3 cellular contexts compared by ENCODE assay signal in the genomic region with DNA sequence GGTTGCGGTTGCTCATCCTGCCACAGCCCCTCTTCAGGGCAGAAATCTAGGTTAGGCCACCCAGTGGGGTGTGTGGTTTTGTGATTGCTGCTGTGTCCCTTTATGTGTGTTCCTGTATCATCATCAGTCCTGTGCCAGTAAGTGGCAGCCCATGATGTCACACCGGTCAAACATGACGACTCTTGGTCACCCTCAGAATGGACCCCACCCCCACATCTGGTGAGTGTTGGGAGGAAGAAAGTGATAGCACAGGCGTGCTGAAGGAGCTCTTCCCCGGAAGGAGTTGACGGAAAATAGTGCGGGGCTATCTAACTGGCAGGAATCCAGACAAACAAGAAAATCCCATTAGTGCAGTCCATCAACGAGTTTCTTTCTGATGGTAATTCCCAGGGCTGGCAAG.
TF ChIP-seq lines count a peak whose summit lies in the region.

No MANE protein-coding gene starts in this region.

TF ChIP-seq in SK-N-SH, 30 proteins besides CTCF, POLR2A, EP300 and RAD21 (continued from another document):
- TF ChIP-seq, protein P1, sequence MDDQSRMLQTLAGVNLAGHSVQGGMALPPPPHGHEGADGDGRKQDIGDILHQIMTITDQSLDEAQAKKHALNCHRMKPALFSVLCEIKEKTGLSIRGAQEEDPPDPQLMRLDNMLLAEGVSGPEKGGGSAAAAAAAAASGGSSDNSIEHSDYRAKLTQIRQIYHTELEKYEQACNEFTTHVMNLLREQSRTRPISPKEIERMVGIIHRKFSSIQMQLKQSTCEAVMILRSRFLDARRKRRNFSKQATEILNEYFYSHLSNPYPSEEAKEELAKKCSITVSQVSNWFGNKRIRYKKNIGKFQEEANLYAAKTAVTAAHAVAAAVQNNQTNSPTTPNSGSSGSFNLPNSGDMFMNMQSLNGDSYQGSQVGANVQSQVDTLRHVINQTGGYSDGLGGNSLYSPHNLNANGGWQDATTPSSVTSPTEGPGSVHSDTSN (IDR thresholded peaks at IDR 0.05): no peak
- no peak for TF ChIP-seq YY1 (IDR thresholded peaks at IDR 0.05; ENCODE audit: low read depth)
- no peak for TF ChIP-seq MAX (IDR thresholded peaks at IDR 0.05; ENCODE audit: low read depth)
- no peak for TF ChIP-seq TCF12 (IDR thresholded peaks at IDR 0.05)
- TF ChIP-seq POLR2AphosphoS5 (IDR thresholded peaks at IDR 0.05; ENCODE audit: low read depth, low read length): no peak
- TF ChIP-seq RFX5 (IDR thresholded peaks at IDR 0.05; ENCODE audit: low read length): no peak
TF ChIP-seq in SK-N-SH: peak in this region for 0.

TF ChIP-seq in SK-N-SH treated with all-trans-retinoic acid at 6 μM for 48 hours, 23 proteins besides CTCF, POLR2A, EP300 and RAD21 (continued from another document):
- TF ChIP-seq PATZ1 (CRISPR knock-in tag; IDR thresholded peaks at IDR 0.05; ENCODE audit: borderline replicate concordance) (no peak), BACH2 (CRISPR knock-in tag; IDR thresholded peaks at IDR 0.05; ENCODE audit: borderline replicate concordance) (no peak), ISL1 (CRISPR knock-in tag; IDR thresholded peaks at IDR 0.05) (no peak), TSHZ2 (CRISPR knock-in tag; IDR thresholded peaks at IDR 0.05) (no peak), RARB (CRISPR knock-in tag; IDR thresholded peaks at IDR 0.05) (no peak), TCF4 (CRISPR knock-in tag; IDR thresholded peaks at IDR 0.05; ENCODE audit: borderline replicate concordance) (no peak), ZFP30 (CRISPR knock-in tag; IDR thresholded peaks at IDR 0.05) (no peak), ZFP3 (CRISPR knock-in tag; IDR thresholded peaks at IDR 0.05) (no peak), TOX (CRISPR knock-in tag; IDR thresholded peaks at IDR 0.05; ENCODE audit: borderline replicate concordance) (no peak), SNAI2 (CRISPR knock-in tag; IDR thresholded peaks at IDR 0.05) (no peak)
- TF ChIP-seq, protein P2, sequence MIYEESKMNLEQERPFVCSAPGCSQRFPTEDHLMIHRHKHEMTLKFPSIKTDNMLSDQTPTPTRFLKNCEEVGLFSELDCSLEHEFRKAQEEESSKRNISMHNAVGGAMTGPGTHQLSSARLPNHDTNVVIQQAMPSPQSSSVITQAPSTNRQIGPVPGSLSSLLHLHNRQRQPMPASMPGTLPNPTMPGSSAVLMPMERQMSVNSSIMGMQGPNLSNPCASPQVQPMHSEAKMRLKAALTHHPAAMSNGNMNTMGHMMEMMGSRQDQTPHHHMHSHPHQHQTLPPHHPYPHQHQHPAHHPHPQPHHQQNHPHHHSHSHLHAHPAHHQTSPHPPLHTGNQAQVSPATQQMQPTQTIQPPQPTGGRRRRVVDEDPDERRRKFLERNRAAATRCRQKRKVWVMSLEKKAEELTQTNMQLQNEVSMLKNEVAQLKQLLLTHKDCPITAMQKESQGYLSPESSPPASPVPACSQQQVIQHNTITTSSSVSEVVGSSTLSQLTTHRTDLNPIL (CRISPR knock-in tag; IDR thresholded peaks at IDR 0.05; ENCODE audit: low read depth): no peak
- TF ChIP-seq, protein P3, sequence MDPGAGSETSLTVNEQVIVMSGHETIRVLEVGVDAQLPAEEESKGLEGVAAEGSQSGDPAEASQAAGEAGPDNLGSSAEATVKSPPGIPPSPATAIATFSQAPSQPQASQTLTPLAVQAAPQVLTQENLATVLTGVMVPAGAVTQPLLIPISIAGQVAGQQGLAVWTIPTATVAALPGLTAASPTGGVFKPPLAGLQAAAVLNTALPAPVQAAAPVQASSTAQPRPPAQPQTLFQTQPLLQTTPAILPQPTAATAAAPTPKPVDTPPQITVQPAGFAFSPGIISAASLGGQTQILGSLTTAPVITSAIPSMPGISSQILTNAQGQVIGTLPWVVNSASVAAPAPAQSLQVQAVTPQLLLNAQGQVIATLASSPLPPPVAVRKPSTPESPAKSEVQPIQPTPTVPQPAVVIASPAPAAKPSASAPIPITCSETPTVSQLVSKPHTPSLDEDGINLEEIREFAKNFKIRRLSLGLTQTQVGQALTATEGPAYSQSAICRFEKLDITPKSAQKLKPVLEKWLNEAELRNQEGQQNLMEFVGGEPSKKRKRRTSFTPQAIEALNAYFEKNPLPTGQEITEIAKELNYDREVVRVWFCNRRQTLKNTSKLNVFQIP (CRISPR knock-in tag; IDR thresholded peaks at IDR 0.05; ENCODE audit: borderline replicate concordance, low read depth): no peak
TF ChIP-seq in SK-N-SH treated with all-trans-retinoic acid at 6 μM for 48 hours: peak in this region for 0.

TF ChIP-seq in WTC11, 78 proteins besides CTCF, POLR2A, EP300 and RAD21 (continued from another document and continues in another):
- TF ChIP-seq, protein P4, sequence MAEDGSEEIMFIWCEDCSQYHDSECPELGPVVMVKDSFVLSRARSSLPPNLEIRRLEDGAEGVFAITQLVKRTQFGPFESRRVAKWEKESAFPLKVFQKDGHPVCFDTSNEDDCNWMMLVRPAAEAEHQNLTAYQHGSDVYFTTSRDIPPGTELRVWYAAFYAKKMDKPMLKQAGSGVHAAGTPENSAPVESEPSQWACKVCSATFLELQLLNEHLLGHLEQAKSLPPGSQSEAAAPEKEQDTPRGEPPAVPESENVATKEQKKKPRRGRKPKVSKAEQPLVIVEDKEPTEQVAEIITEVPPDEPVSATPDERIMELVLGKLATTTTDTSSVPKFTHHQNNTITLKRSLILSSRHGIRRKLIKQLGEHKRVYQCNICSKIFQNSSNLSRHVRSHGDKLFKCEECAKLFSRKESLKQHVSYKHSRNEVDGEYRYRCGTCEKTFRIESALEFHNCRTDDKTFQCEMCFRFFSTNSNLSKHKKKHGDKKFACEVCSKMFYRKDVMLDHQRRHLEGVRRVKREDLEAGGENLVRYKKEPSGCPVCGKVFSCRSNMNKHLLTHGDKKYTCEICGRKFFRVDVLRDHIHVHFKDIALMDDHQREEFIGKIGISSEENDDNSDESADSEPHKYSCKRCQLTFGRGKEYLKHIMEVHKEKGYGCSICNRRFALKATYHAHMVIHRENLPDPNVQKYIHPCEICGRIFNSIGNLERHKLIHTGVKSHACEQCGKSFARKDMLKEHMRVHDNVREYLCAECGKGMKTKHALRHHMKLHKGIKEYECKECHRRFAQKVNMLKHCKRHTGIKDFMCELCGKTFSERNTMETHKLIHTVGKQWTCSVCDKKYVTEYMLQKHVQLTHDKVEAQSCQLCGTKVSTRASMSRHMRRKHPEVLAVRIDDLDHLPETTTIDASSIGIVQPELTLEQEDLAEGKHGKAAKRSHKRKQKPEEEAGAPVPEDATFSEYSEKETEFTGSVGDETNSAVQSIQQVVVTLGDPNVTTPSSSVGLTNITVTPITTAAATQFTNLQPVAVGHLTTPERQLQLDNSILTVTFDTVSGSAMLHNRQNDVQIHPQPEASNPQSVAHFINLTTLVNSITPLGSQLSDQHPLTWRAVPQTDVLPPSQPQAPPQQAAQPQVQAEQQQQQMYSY (CRISPR knock-in tag; IDR thresholded peaks at IDR 0.05): no peak
- TF ChIP-seq, protein P5, sequence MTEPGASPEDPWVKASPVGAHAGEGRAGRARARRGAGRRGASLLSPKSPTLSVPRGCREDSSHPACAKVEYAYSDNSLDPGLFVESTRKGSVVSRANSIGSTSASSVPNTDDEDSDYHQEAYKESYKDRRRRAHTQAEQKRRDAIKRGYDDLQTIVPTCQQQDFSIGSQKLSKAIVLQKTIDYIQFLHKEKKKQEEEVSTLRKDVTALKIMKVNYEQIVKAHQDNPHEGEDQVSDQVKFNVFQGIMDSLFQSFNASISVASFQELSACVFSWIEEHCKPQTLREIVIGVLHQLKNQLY (CRISPR knock-in tag; IDR thresholded peaks at IDR 0.05): no peak
- TF ChIP-seq SMAD4 (CRISPR knock-in tag; IDR thresholded peaks at IDR 0.05) (no peak), CDX4 (CRISPR knock-in tag; IDR thresholded peaks at IDR 0.05; ENCODE audit: borderline replicate concordance) (no peak), JAZF1 (CRISPR knock-in tag; IDR thresholded peaks at IDR 0.05) (no peak), USF1 (CRISPR knock-in tag; IDR thresholded peaks at IDR 0.05) (no peak), MYBL2 (CRISPR knock-in tag; IDR thresholded peaks at IDR 0.05) (no peak), CREM (CRISPR knock-in tag; IDR thresholded peaks at IDR 0.05) (no peak), ZNF396 (CRISPR knock-in tag; IDR thresholded peaks at IDR 0.05; ENCODE audit: borderline replicate concordance) (no peak), MAX (CRISPR knock-in tag; IDR thresholded peaks at IDR 0.05) (no peak)
- TF ChIP-seq, protein P6, sequence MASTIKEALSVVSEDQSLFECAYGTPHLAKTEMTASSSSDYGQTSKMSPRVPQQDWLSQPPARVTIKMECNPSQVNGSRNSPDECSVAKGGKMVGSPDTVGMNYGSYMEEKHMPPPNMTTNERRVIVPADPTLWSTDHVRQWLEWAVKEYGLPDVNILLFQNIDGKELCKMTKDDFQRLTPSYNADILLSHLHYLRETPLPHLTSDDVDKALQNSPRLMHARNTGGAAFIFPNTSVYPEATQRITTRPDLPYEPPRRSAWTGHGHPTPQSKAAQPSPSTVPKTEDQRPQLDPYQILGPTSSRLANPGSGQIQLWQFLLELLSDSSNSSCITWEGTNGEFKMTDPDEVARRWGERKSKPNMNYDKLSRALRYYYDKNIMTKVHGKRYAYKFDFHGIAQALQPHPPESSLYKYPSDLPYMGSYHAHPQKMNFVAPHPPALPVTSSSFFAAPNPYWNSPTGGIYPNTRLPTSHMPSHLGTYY (CRISPR knock-in tag; IDR thresholded peaks at IDR 0.05): no peak
- TF ChIP-seq, protein P7, sequence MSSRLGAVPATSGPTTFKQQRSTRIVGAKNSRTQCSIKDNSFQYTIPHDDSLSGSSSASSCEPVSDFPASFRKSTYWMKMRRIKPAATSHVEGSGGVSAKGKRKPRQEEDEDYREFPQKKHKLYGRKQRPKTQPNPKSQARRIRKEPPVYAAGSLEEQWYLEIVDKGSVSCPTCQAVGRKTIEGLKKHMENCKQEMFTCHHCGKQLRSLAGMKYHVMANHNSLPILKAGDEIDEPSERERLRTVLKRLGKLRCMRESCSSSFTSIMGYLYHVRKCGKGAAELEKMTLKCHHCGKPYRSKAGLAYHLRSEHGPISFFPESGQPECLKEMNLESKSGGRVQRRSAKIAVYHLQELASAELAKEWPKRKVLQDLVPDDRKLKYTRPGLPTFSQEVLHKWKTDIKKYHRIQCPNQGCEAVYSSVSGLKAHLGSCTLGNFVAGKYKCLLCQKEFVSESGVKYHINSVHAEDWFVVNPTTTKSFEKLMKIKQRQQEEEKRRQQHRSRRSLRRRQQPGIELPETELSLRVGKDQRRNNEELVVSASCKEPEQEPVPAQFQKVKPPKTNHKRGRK (CRISPR knock-in tag; IDR thresholded peaks at IDR 0.05; ENCODE audit: borderline replicate concordance): no peak
- TF ChIP-seq, protein P8, sequence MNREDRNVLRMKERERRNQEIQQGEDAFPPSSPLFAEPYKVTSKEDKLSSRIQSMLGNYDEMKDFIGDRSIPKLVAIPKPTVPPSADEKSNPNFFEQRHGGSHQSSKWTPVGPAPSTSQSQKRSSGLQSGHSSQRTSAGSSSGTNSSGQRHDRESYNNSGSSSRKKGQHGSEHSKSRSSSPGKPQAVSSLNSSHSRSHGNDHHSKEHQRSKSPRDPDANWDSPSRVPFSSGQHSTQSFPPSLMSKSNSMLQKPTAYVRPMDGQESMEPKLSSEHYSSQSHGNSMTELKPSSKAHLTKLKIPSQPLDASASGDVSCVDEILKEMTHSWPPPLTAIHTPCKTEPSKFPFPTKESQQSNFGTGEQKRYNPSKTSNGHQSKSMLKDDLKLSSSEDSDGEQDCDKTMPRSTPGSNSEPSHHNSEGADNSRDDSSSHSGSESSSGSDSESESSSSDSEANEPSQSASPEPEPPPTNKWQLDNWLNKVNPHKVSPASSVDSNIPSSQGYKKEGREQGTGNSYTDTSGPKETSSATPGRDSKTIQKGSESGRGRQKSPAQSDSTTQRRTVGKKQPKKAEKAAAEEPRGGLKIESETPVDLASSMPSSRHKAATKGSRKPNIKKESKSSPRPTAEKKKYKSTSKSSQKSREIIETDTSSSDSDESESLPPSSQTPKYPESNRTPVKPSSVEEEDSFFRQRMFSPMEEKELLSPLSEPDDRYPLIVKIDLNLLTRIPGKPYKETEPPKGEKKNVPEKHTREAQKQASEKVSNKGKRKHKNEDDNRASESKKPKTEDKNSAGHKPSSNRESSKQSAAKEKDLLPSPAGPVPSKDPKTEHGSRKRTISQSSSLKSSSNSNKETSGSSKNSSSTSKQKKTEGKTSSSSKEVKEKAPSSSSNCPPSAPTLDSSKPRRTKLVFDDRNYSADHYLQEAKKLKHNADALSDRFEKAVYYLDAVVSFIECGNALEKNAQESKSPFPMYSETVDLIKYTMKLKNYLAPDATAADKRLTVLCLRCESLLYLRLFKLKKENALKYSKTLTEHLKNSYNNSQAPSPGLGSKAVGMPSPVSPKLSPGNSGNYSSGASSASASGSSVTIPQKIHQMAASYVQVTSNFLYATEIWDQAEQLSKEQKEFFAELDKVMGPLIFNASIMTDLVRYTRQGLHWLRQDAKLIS (CRISPR knock-in tag; IDR thresholded peaks at IDR 0.05; ENCODE audit: borderline replicate concordance): no peak
- TF ChIP-seq, protein P9, sequence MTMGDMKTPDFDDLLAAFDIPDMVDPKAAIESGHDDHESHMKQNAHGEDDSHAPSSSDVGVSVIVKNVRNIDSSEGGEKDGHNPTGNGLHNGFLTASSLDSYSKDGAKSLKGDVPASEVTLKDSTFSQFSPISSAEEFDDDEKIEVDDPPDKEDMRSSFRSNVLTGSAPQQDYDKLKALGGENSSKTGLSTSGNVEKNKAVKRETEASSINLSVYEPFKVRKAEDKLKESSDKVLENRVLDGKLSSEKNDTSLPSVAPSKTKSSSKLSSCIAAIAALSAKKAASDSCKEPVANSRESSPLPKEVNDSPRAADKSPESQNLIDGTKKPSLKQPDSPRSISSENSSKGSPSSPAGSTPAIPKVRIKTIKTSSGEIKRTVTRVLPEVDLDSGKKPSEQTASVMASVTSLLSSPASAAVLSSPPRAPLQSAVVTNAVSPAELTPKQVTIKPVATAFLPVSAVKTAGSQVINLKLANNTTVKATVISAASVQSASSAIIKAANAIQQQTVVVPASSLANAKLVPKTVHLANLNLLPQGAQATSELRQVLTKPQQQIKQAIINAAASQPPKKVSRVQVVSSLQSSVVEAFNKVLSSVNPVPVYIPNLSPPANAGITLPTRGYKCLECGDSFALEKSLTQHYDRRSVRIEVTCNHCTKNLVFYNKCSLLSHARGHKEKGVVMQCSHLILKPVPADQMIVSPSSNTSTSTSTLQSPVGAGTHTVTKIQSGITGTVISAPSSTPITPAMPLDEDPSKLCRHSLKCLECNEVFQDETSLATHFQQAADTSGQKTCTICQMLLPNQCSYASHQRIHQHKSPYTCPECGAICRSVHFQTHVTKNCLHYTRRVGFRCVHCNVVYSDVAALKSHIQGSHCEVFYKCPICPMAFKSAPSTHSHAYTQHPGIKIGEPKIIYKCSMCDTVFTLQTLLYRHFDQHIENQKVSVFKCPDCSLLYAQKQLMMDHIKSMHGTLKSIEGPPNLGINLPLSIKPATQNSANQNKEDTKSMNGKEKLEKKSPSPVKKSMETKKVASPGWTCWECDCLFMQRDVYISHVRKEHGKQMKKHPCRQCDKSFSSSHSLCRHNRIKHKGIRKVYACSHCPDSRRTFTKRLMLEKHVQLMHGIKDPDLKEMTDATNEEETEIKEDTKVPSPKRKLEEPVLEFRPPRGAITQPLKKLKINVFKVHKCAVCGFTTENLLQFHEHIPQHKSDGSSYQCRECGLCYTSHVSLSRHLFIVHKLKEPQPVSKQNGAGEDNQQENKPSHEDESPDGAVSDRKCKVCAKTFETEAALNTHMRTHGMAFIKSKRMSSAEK (CRISPR knock-in tag; IDR thresholded peaks at IDR 0.05; ENCODE audit: borderline replicate concordance): no peak
